ENCODE assay signal across 25 cellular contexts in genomic region chr9:96437454-96437853, GRCh38. TPM values are rescaled to one million over a fixed set of nuclear protein-coding genes. Genes with fewer than 3 reads are reported as not detected.
DNase-seq lines count a peak whose midpoint lies in the region; ATAC-seq, FAIRE-seq and TF ChIP-seq lines count a peak whose summit lies in the region.
"Had no signal": no experiment of that assay in that cellular context is flagged by ENCODE, and none has a peak within 500 bp of the region (broad histone marks: within the 10 kb centered on the region; RNA-seq: fewer than 3 reads in every experiment).

No MANE protein-coding gene starts in this region.

- no peak overlapping the region for H3K4me2 ChIP-seq in HepG2 (ENCODE audit: low read depth, low read length)
- H3K4me2 ChIP-seq: BLaER1 had no signal

- H3K79me2 ChIP-seq in HepG2 (ENCODE audit: insufficient read depth, low read length) = no peaks in the 10 kb centered on the region

- ATAC-seq in HepG2 = no peak
- no peak for ATAC-seq in right lobe of liver
- ATAC-seq: GM12878 had no signal

- no peaks in the 10 kb centered on the region for H3K36me3 Mint-ChIP-seq in osteocyte (ENCODE audit: unreplicated experiment)
- H3K36me3 Mint-ChIP-seq: CD14-positive monocyte; CD4-positive, alpha-beta memory T cell; CD4-positive, CD25-positive, alpha-beta regulatory T cell; CD8-positive, alpha-beta memory T cell had no signal

- CTCF ChIA-PET in HepG2 (lab: Yijun Ruan, JAX; ENCODE audit: low intra/inter-chr PET ratio, low total read pairs) = no interaction called here

- no TSS peak for BruUV-seq in HepG2 (replicated peaks; lab: Mats Ljungman, UMichigan)

- H3K9me3 Mint-ChIP-seq in osteocyte (ENCODE audit: unreplicated experiment) = no peaks in the 10 kb centered on the region
- H3K9me3 Mint-ChIP-seq: CD4-positive, CD25-positive, alpha-beta regulatory T cell; CD8-positive, alpha-beta memory T cell had no signal

- TF ChIP-seq CTCF in HepG2 (CRISPR knock-in tag; IDR thresholded peaks at IDR 0.05) (no peak), right lobe of liver (IDR thresholded peaks at IDR 0.05) (no peak), osteocyte (IDR thresholded peaks at IDR 0.05) (no peak)

- H3K9ac ChIP-seq in HepG2 (ENCODE audit: insufficient read depth, low read depth, low read length) = no peak overlapping the region
- H3K9ac ChIP-seq: BLaER1 had no signal

- no peak overlapping the region for H3K4me3 Mint-ChIP-seq in osteocyte (ENCODE audit: unreplicated experiment)
- H3K4me3 Mint-ChIP-seq: CD14-positive monocyte; CD4-positive, alpha-beta memory T cell; CD4-positive, CD25-positive, alpha-beta regulatory T cell; CD8-positive, alpha-beta memory T cell had no signal

- H3K27me3 ChIP-seq in HepG2 (ENCODE audit: control insufficient read depth in 1 of 2, insufficient read depth in 2 of 2, low read length in 2 of 2) (no peaks in the 10 kb centered on the region), right lobe of liver (no peaks in the 10 kb centered on the region)
- H3K27me3 ChIP-seq: BE2C, BLaER1 had no signal

- POLR2A ChIA-PET in HepG2 (lab: Yijun Ruan, JAX) = interaction anchor here (1.3 kb wide), 2 partner anchors 12 to 21 kb away, joined by 3 to 6 read pairs; partner anchors contain the start of gene HABP4

- in situ Hi-C loops in HepG2 (cut with HindIII; ENCODE audit: extremely low pct_ligation_motif_present, low pct_unique_long_range_greater_than_20kb) = no loop called here

- peaks cover 75% of the 10 kb centered on the region for H3K4me1 ChIP-seq in HepG2 (ENCODE audit: insufficient read depth, low read length)
- H3K4me1 ChIP-seq in right lobe of liver = no peaks in the 10 kb centered on the region
- H3K4me1 ChIP-seq: BE2C, BLaER1 had no signal

- no peak for TF ChIP-seq EP300 in HepG2 (IDR thresholded peaks at IDR 0.05; ENCODE audit: low read depth in 2 of 2, low read length in 2 of 2)
- no peak for TF ChIP-seq EP300 in HepG2 (CRISPR knock-in tag; IDR thresholded peaks at IDR 0.05; ENCODE audit: borderline replicate concordance)

- DNase-seq in HepG2 (ENCODE audit: low spot score) (no peak), right lobe of liver (no peak), osteocyte (ENCODE audit: extremely low spot score, unreplicated experiment) (peak; percentile 17), foreskin melanocyte (no peak)
- DNase-seq: 8988T; ACHN; BE2C; C1 segment of cervical spinal cord; CD4-positive, alpha-beta memory T cell; CD4-positive, CD25-positive, alpha-beta regulatory T cell; CD8-positive, alpha-beta memory T cell; COR-L47; DMS 273 treated with DMSO at 0.1 percent for 48 hours; DMS153; DMS53; DMS79; DND-41; EL; GDM1 had no signal

- no peaks in the 10 kb centered on the region for H4K20me1 ChIP-seq in HepG2 (ENCODE audit: insufficient read depth, low read length)
- H4K20me1 ChIP-seq: BLaER1 had no signal

- H3K36me3 ChIP-seq in HepG2 (replicated peaks in 1 of 2; ENCODE audit: control insufficient read depth in 1 of 2, insufficient read depth in 2 of 2, low read length in 2 of 2) (no peaks in the 10 kb centered on the region), right lobe of liver (no peaks in the 10 kb centered on the region)
- H3K36me3 ChIP-seq: BE2C, BLaER1 had no signal

- intact Hi-C loops in HepG2 (cut with micrococcal nuclease; ENCODE audit: unreplicated experiment) (loop anchor here (5.0 kb wide), 1 partner anchor 110 kb away; no protein-coding TSS in a partner anchor), right lobe of liver (cut with DNase I) (no loop called here)

- H3K27ac Mint-ChIP-seq in osteocyte (ENCODE audit: unreplicated experiment) = no peak overlapping the region
- H3K27ac Mint-ChIP-seq: CD4-positive, alpha-beta memory T cell; CD4-positive, CD25-positive, alpha-beta regulatory T cell; CD8-positive, alpha-beta memory T cell had no signal

- no peaks in the 10 kb centered on the region for H3K4me1 Mint-ChIP-seq in osteocyte (ENCODE audit: unreplicated experiment)
- H3K4me1 Mint-ChIP-seq: CD14-positive monocyte; CD4-positive, alpha-beta memory T cell had no signal

- H3K27ac ChIP-seq in HepG2 (ENCODE audit: extremely low read length, insufficient read depth, low read length) = no peak overlapping the region
- no peak overlapping the region for H3K27ac ChIP-seq in right lobe of liver
- H3K27ac ChIP-seq: BLaER1 had no signal

- no peak for TF ChIP-seq RAD21 in HepG2 (CRISPR knock-in tag; IDR thresholded peaks at IDR 0.05)

- WGBS in HepG2 (ENCODE audit: low lambda C conversion rate) = 100% methylated on average over 7 of the region's 7 CpGs
- WGBS in right lobe of liver (ENCODE audit: insufficient coverage, low coverage, low lambda C conversion rate, missing lambda C conversion rate) = 85% methylated on average over 5 of the region's 7 CpGs

- no peak for FAIRE-seq in HepG2 (lab: Jason Lieb, UNC)
- FAIRE-seq: A204.1, GM12878, GM12892, GM18507 had no signal

- H2AFZ ChIP-seq in HepG2 (ENCODE audit: low read length) = no peak overlapping the region

- no peaks in the 10 kb centered on the region for H3K9me3 ChIP-seq in HepG2 (ENCODE audit: low read length)
- no peaks in the 10 kb centered on the region for H3K9me3 ChIP-seq in right lobe of liver
- H3K9me3 ChIP-seq: BE2C, BLaER1 had no signal

- TF ChIP-seq POLR2A in HepG2 (IDR thresholded peaks at IDR 0.05; ENCODE audit: insufficient read depth in 1 of 2, low read depth in 2 of 2, low read length in 2 of 2) = no peak
- no peak for TF ChIP-seq POLR2A in right lobe of liver (IDR thresholded peaks at IDR 0.05)

- no peaks in the 10 kb centered on the region for H3K27me3 Mint-ChIP-seq in osteocyte (ENCODE audit: unreplicated experiment)
- H3K27me3 Mint-ChIP-seq: CD4-positive, alpha-beta memory T cell; CD4-positive, CD25-positive, alpha-beta regulatory T cell had no signal

- H3K4me3 ChIP-seq in HepG2 (replicated peaks in 1 of 3; ENCODE audit: insufficient read depth in 1 of 3, low read depth in 2 of 3, low read length in 3 of 3) (no peak overlapping the region), right lobe of liver (no peak overlapping the region)
- H3K4me3 ChIP-seq: BLaER1, GM12878 had no signal

RNA-seq across cellular contexts. Expression of gene HABP4, which starts 12.5 kb away (rescaled TPM):
- total RNA-seq in HepG2 (2016; rRNA removed; fragmentation: Illumina TruSeq; extraction: Trizol) (14.3 and 16.9 TPM in 2 replicates), right lobe of liver (1 to 10 TPM; 1.4 to 6.2 (median 4.7) TPM), osteocyte (15.8 and 16.5 TPM in 2 replicates)
- total RNA-seq in HepG2 (2016; cell fraction: cytosol; rRNA removed; fragmentation: Illumina TruSeq; extraction: Trizol; ENCODE audit: low read depth) = 18.4 and 20.8 TPM in 2 replicates
- total RNA-seq in HepG2 (2016; cell fraction: insoluble cytoplasmic fraction; rRNA removed; fragmentation: Illumina TruSeq; extraction: Trizol) = 15.7 TPM in 2 replicates
- 19.9 and 20.6 TPM in 2 replicates for total RNA-seq in HepG2 (2016; cell fraction: membrane; rRNA removed; fragmentation: Illumina TruSeq; extraction: Trizol)
- total RNA-seq in HepG2 (2016; cell fraction: nucleus; rRNA removed; fragmentation: Illumina TruSeq; extraction: Trizol) = 7.3 and 8.2 TPM in 2 replicates
- polyA plus RNA-seq in HepG2 (2011; rRNA removed) = 21.7 and 26.6 TPM in 2 replicates
- 20.8 and 23.4 TPM in 2 replicates for polyA plus RNA-seq in HepG2 (2011; cell fraction: cytosol; rRNA removed)
- polyA plus RNA-seq in HepG2 (2011; cell fraction: nucleus; rRNA removed) = 12.7 and 13.6 TPM in 2 replicates
- 42.1 and 46.6 TPM in 2 replicates for polyA plus RNA-seq in HepG2 (2012)
- 13.3 and 14.9 TPM in 2 replicates for polyA plus RNA-seq in HepG2 (2016; cell fraction: cytosol; fragmentation: Illumina TruSeq; extraction: Trizol; ENCODE audit: low read depth)
- polyA plus RNA-seq in HepG2 (2016; cell fraction: insoluble cytoplasmic fraction; fragmentation: Illumina TruSeq; extraction: Trizol; ENCODE audit: low read depth) = 23.9 and 25.8 TPM in 2 replicates
- polyA plus RNA-seq in HepG2 (2016; cell fraction: membrane; fragmentation: Illumina TruSeq; extraction: Trizol; ENCODE audit: low read depth) = 20.6 and 21.6 TPM in 2 replicates
- polyA plus RNA-seq in HepG2 (2016; cell fraction: nucleus; fragmentation: Illumina TruSeq; extraction: Trizol; ENCODE audit: insufficient read depth, low read depth) = 23.5 and 25.3 TPM in 2 replicates
- polyA minus RNA-seq in HepG2 (2011; rRNA and poly(A)+ RNA removed; ENCODE audit: low replicate concordance) = 1.4 and 6.0 TPM in 2 replicates
- polyA minus RNA-seq in HepG2 (2011; cell fraction: cytosol; rRNA and poly(A)+ RNA removed) = 9.7 and 10.0 TPM in 2 replicates
- 10.3 and 10.7 TPM in 2 replicates for polyA minus RNA-seq in HepG2 (2011; cell fraction: nucleus; rRNA and poly(A)+ RNA removed)

RNA-seq across cellular contexts. Expression of gene ZNF367, which starts 19.3 kb away (rescaled TPM):
- total RNA-seq in HepG2 (2016; rRNA removed; fragmentation: Illumina TruSeq; extraction: Trizol) (7.7 and 8.1 TPM in 2 replicates), right lobe of liver (1 to 10 TPM in 5 of 6 experiments, under 1 TPM in 1; 0.73 to 9.2 (median 2.6) TPM), osteocyte (2.1 and 2.3 TPM in 2 replicates)
- 1.2 TPM in 2 replicates for total RNA-seq in HepG2 (2016; cell fraction: cytosol; rRNA removed; fragmentation: Illumina TruSeq; extraction: Trizol; ENCODE audit: low read depth)
- 8.0 and 8.1 TPM in 2 replicates for total RNA-seq in HepG2 (2016; cell fraction: insoluble cytoplasmic fraction; rRNA removed; fragmentation: Illumina TruSeq; extraction: Trizol)
- total RNA-seq in HepG2 (2016; cell fraction: membrane; rRNA removed; fragmentation: Illumina TruSeq; extraction: Trizol) = 3.0 and 4.0 TPM in 2 replicates
- total RNA-seq in HepG2 (2016; cell fraction: nucleus; rRNA removed; fragmentation: Illumina TruSeq; extraction: Trizol) = 10.3 and 11.5 TPM in 2 replicates
- 1.8 and 2.9 TPM in 2 replicates for polyA plus RNA-seq in HepG2 (2011; rRNA removed)
- polyA plus RNA-seq in HepG2 (2011; cell fraction: cytosol; rRNA removed) = 1.1 TPM in 2 replicates
- 2.0 and 3.3 TPM in 2 replicates for polyA plus RNA-seq in HepG2 (2011; cell fraction: nucleus; rRNA removed)
- 2.5 and 4.6 TPM in 2 replicates for polyA plus RNA-seq in HepG2 (2012)
- polyA plus RNA-seq in HepG2 (2016; cell fraction: cytosol; fragmentation: Illumina TruSeq; extraction: Trizol; ENCODE audit: low read depth) = 0.44 and 0.57 TPM in 2 replicates
- polyA plus RNA-seq in HepG2 (2016; cell fraction: insoluble cytoplasmic fraction; fragmentation: Illumina TruSeq; extraction: Trizol; ENCODE audit: low read depth) = 7.1 and 7.8 TPM in 2 replicates
- 1.4 and 1.7 TPM in 2 replicates for polyA plus RNA-seq in HepG2 (2016; cell fraction: membrane; fragmentation: Illumina TruSeq; extraction: Trizol; ENCODE audit: low read depth)
- polyA plus RNA-seq in HepG2 (2016; cell fraction: nucleus; fragmentation: Illumina TruSeq; extraction: Trizol; ENCODE audit: insufficient read depth, low read depth) = 19.1 and 20.1 TPM in 2 replicates
- 2.3 and 10.9 TPM in 2 replicates for polyA minus RNA-seq in HepG2 (2011; rRNA and poly(A)+ RNA removed; ENCODE audit: low replicate concordance)
- polyA minus RNA-seq in HepG2 (2011; cell fraction: cytosol; rRNA and poly(A)+ RNA removed) = 1.8 and 2.5 TPM in 2 replicates
- 3.4 and 5.7 TPM in 2 replicates for polyA minus RNA-seq in HepG2 (2011; cell fraction: nucleus; rRNA and poly(A)+ RNA removed)

RNA-seq across cellular contexts. Expression of gene SLC35D2, which starts 53.9 kb away (rescaled TPM):
- 59.6 and 96.2 TPM in 2 replicates for total RNA-seq in HepG2 (2016; rRNA removed; fragmentation: Illumina TruSeq; extraction: Trizol)
- total RNA-seq in HepG2 (2016; cell fraction: cytosol; rRNA removed; fragmentation: Illumina TruSeq; extraction: Trizol; ENCODE audit: low read depth) = 187 and 190 TPM in 2 replicates
- 58.0 and 98.8 TPM in 2 replicates for total RNA-seq in HepG2 (2016; cell fraction: insoluble cytoplasmic fraction; rRNA removed; fragmentation: Illumina TruSeq; extraction: Trizol)
- total RNA-seq in HepG2 (2016; cell fraction: membrane; rRNA removed; fragmentation: Illumina TruSeq; extraction: Trizol) = 218 and 226 TPM in 2 replicates
- total RNA-seq in HepG2 (2016; cell fraction: nucleus; rRNA removed; fragmentation: Illumina TruSeq; extraction: Trizol) = 63.3 and 75.6 TPM in 2 replicates
- 97.4 and 103 TPM in 2 replicates for polyA plus RNA-seq in HepG2 (2011; rRNA removed)
- 70.4 and 119 TPM in 2 replicates for polyA plus RNA-seq in HepG2 (2011; cell fraction: cytosol; rRNA removed)
- polyA plus RNA-seq in HepG2 (2011; cell fraction: nucleus; rRNA removed) = 52.2 and 66.4 TPM in 2 replicates
- 137 and 167 TPM in 2 replicates for polyA plus RNA-seq in HepG2 (2012)
- polyA plus RNA-seq in HepG2 (2016; cell fraction: cytosol; fragmentation: Illumina TruSeq; extraction: Trizol; ENCODE audit: low read depth) = 214 and 245 TPM in 2 replicates
- 71.1 and 77.0 TPM in 2 replicates for polyA plus RNA-seq in HepG2 (2016; cell fraction: insoluble cytoplasmic fraction; fragmentation: Illumina TruSeq; extraction: Trizol; ENCODE audit: low read depth)
- 233 and 237 TPM in 2 replicates for polyA plus RNA-seq in HepG2 (2016; cell fraction: membrane; fragmentation: Illumina TruSeq; extraction: Trizol; ENCODE audit: low read depth)
- 115 and 125 TPM in 2 replicates for polyA plus RNA-seq in HepG2 (2016; cell fraction: nucleus; fragmentation: Illumina TruSeq; extraction: Trizol; ENCODE audit: insufficient read depth, low read depth)
- polyA minus RNA-seq in HepG2 (2011; rRNA and poly(A)+ RNA removed; ENCODE audit: low replicate concordance) = 5.1 and 25.0 TPM in 2 replicates
- polyA minus RNA-seq in HepG2 (2011; cell fraction: cytosol; rRNA and poly(A)+ RNA removed) = 50.7 and 55.5 TPM in 2 replicates
- 68.4 and 80.7 TPM in 2 replicates for polyA minus RNA-seq in HepG2 (2011; cell fraction: nucleus; rRNA and poly(A)+ RNA removed)
- total RNA-seq in right lobe of liver = 10 to 100 TPM; 28.9 to 48.1 (median 34.3) TPM
- total RNA-seq in osteocyte = 18.3 and 20.2 TPM in 2 replicates
